8 cellular contexts compared by ENCODE assay signal in genomic region chr4:86544313-86544966, GRCh38. TPM values are rescaled to one million over a fixed set of nuclear protein-coding genes. Genes with fewer than 3 reads are reported as not detected.
DNase-seq lines count a peak whose midpoint lies in the region; ATAC-seq, FAIRE-seq and TF ChIP-seq lines count a peak whose summit lies in the region.
"Had no signal": no experiment of that assay in that cellular context is flagged by ENCODE, and none has a peak within 500 bp of the region (broad histone marks: within the 10 kb centered on the region; RNA-seq: fewer than 3 reads in every experiment).

No MANE protein-coding gene starts in this region.

- no peaks in the 10 kb centered on the region for H3K9me3 ChIP-seq in endothelial cell of umbilical vein (replicated peaks; ENCODE audit: control insufficient read depth, insufficient read depth, low read length)
- H3K9me3 ChIP-seq in spleen, result peaks cover 0 to 3% (median 0%) of the 10 kb centered on the region in 8 donors

- dilution Hi-C loops in endothelial cell of umbilical vein (cut with MboI; ENCODE audit: extremely low pct_ligation_motif_present, low sequenced_read_pairs), result no loop called here

- CTCF ChIA-PET in endothelial cell of umbilical vein (lab: Charles Lee), result interaction anchor here (1.0 kb wide), 1 partner anchor 19 kb away, joined by 3 read pairs; no protein-coding TSS in a partner anchor

- peaks cover 18 to 41% of the 10 kb centered on the region in 2 experiments for H3K27me3 ChIP-seq in endothelial cell of umbilical vein (ENCODE audit: control insufficient read depth in 2 of 2, insufficient read depth in 2 of 2, low read length in 2 of 2)
- H3K27me3 ChIP-seq in spleen (replicated peaks in 1 of 7), result peaks cover 0 to 57% (median 0%) of the 10 kb centered on the region in 7 donors

- no peak for FAIRE-seq in endothelial cell of umbilical vein (lab: Jason Lieb, UNC)

- no peaks in the 10 kb centered on the region for H3K36me3 ChIP-seq in endothelial cell of umbilical vein (ENCODE audit: control insufficient read depth in 2 of 2, extremely low read depth in 1 of 2, insufficient read depth in 2 of 2, low read length in 2 of 2)
- H3K36me3 ChIP-seq in spleen, result no peaks in the 10 kb centered on the region

- H3K4me3 ChIP-seq in endothelial cell of umbilical vein (replicated peaks in 1 of 3; ENCODE audit: insufficient read depth in 1 of 3, low read depth in 1 of 3, low read length in 3 of 3), result no peak overlapping the region
- no peak overlapping the region for H3K4me3 ChIP-seq in spleen

- H2AFZ ChIP-seq in endothelial cell of umbilical vein (ENCODE audit: low read depth, low read length), result no peak overlapping the region

- H3K27ac ChIP-seq in endothelial cell of umbilical vein (ENCODE audit: insufficient read depth, low read depth, low read length) (no peak overlapping the region), spleen (peak overlapping the region in 2 of 8 donors; percentile 3 to 43)

- TF ChIP-seq POLR2A in endothelial cell of umbilical vein (IDR thresholded peaks at IDR 0.05; ENCODE audit: low read depth, low read length) (no peak), spleen (IDR thresholded peaks at IDR 0.05) (no peak)

- 15 to 38% (median 20%) methylated on average over 2 of the region's 2 CpGs for WGBS in spleen, 5 donors

- TF ChIP-seq CTCF in endothelial cell of umbilical vein (IDR thresholded peaks at IDR 0.05; ENCODE audit: extremely low read depth in 1 of 2, insufficient read depth in 1 of 2, low read depth in 1 of 2, low read length in 2 of 2) (no peak), spleen (IDR thresholded peaks at IDR 0.05 in 8 of 11, conservative IDR thresholded peaks at IDR 0.05 in 3 of 11) (no peak)

- H3K4me1 ChIP-seq in endothelial cell of umbilical vein (ENCODE audit: control insufficient read depth, extremely low read depth, insufficient read depth, low read length) (no peaks in the 10 kb centered on the region), spleen (peaks cover 0 to 14% (median 7%) of the 10 kb centered on the region in 6 donors)

- no peak for DNase-seq in endothelial cell of umbilical vein (ENCODE audit: low read depth, low spot score)
- no peak for DNase-seq in spleen
- no peak for DNase-seq in anterior cingulate cortex (lab: John Stamatoyannopoulos, UW)
- no peak for DNase-seq in iPS-NIHi11 (ENCODE audit: low spot score)
- DNase-seq: NCI-H1694 treated with DMSO at 0.1 percent for 48 hours had no signal

- no TSS peak for BruUV-seq in endothelial cell of umbilical vein (replicated peaks; lab: Mats Ljungman, UMichigan)

- POLR2A ChIA-PET in endothelial cell of umbilical vein (lab: Charles Lee), result no interaction called here

- intact Hi-C loops in endothelial cell of umbilical vein (cut with micrococcal nuclease) (no loop called here), spleen (cut with DNase I; ENCODE audit: low total_unique reads) (no loop called here)

- H3K79me2 ChIP-seq in endothelial cell of umbilical vein (ENCODE audit: control insufficient read depth, insufficient read depth, low read length), result no peaks in the 10 kb centered on the region

- ATAC-seq in GM18867 (IDR thresholded peaks at IDR 0.05; ENCODE audit: unreplicated experiment) (peak; percentile 90), GM21515 (IDR thresholded peaks at IDR 0.05; ENCODE audit: unreplicated experiment) (peak; percentile 83), HG03342 (IDR thresholded peaks at IDR 0.05; ENCODE audit: unreplicated experiment) (peak; percentile 87)

- no peak overlapping the region for H3K9ac ChIP-seq in endothelial cell of umbilical vein (replicated peaks; ENCODE audit: extremely low read depth, insufficient read depth, low read length)

- no peaks in the 10 kb centered on the region for H3K9me1 ChIP-seq in endothelial cell of umbilical vein (replicated peaks; ENCODE audit: control insufficient read depth, extremely low read depth, insufficient read depth, low read length)

- H3K4me2 ChIP-seq in endothelial cell of umbilical vein (ENCODE audit: insufficient read depth, low read length), result no peak overlapping the region

- H4K20me1 ChIP-seq in endothelial cell of umbilical vein (replicated peaks; ENCODE audit: control insufficient read depth, extremely low read depth, insufficient read depth, low read length), result no peaks in the 10 kb centered on the region

TF ChIP-seq in endothelial cell of umbilical vein, 7 proteins besides CTCF, POLR2A, EP300 and RAD21:
- TF ChIP-seq MYC (IDR thresholded peaks at IDR 0.05; ENCODE audit: low read depth, low read length), result no peak
- TF ChIP-seq POLR2AphosphoS5 (IDR thresholded peaks at IDR 0.05; ENCODE audit: insufficient read depth, low read depth, low read length), result no peak
- no peak for TF ChIP-seq FOS (IDR thresholded peaks at IDR 0.05; ENCODE audit: borderline replicate concordance, insufficient read depth, low read length)
- no peak for TF ChIP-seq JUN (IDR thresholded peaks at IDR 0.05; ENCODE audit: borderline replicate concordance, insufficient read depth, insufficient read length, low read depth)
- peak; percentile 15 for TF ChIP-seq GATA2 (IDR thresholded peaks at IDR 0.05; ENCODE audit: insufficient read depth, insufficient read length, low read depth, low read length)
- TF ChIP-seq EZH2 (IDR thresholded peaks at IDR 0.05; ENCODE audit: borderline replicate concordance, low read depth, low read length, severe bottlenecking), result no peak

RNA-seq across cellular contexts. Expression of gene PTPN13, which starts 49.7 kb away (rescaled TPM):
- 2.2 and 2.9 TPM in 2 replicates for total RNA-seq in endothelial cell of umbilical vein
- 0.62 and 0.69 TPM in 2 replicates for polyA plus RNA-seq in endothelial cell of umbilical vein
- 0.87 and 0.90 TPM in 2 replicates for polyA plus RNA-seq in endothelial cell of umbilical vein (2011; cell fraction: cytosol; rRNA removed)
- polyA plus RNA-seq in endothelial cell of umbilical vein (2011; cell fraction: nucleus; rRNA removed), result 1.7 and 1.8 TPM in 2 replicates
- 0.10 and 0.58 TPM in 2 replicates for polyA plus RNA-seq in endothelial cell of umbilical vein (2012)
- polyA minus RNA-seq in endothelial cell of umbilical vein, result 3.1 and 4.9 TPM in 2 replicates
- polyA minus RNA-seq in endothelial cell of umbilical vein (2011; cell fraction: cytosol; rRNA and poly(A)+ RNA removed), result 6.5 TPM
- polyA minus RNA-seq in endothelial cell of umbilical vein (2011; cell fraction: nucleus; rRNA and poly(A)+ RNA removed), result 7.0 and 8.6 TPM in 2 replicates
- total RNA-seq in spleen, result 10 to 100 TPM in 5 of 7 donors, 1 to 10 TPM in 2; 9.3 to 20.1 (median 12.3) TPM
- under 1 TPM; 0.57 to 0.90 (median 0.59) TPM for polyA plus RNA-seq in spleen
